8 cellular contexts compared by ENCODE assay signal in the genomic region with DNA sequence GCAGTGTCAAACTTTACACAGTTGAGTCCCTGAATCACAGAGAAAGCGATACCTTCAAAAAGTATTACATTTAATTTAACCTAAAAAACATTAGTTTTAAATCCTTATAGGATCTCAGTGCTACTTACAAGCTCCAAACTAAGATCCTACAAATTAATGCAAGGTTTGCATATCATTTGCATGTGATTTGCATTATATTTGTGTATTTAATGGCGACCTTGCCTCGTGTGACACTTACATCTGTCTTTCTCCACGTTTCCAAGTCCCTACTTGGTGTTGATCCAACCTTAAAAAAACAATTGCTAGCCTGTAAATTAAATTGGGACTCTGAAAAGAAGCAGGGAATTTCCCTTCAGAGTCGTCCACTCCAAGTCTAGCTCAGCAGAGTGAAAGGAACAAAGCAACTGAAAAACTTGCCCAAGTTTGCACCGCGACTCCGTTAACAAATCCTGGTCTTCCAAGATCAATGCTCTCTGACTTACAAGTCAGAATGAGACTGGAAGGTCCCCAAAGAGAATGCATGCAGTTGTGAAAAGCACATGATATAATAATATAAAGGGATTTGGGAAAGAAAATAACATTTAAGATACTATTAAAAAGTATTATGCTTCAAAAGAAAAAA. TPM values are rescaled to one million over a fixed set of nuclear protein-coding genes. Genes with fewer than 3 reads are reported as not detected.
DNase-seq lines count a peak whose midpoint lies in the region; ATAC-seq and TF ChIP-seq lines count a peak whose summit lies in the region.

No MANE protein-coding gene starts in this region.

- H3K27me3 ChIP-seq in mammary epithelial cell (ENCODE audit: insufficient read depth, low read length) = no peaks in the 10 kb centered on the region
- H3K27me3 ChIP-seq in muscle layer of colon (ENCODE audit: control insufficient read depth in 1 of 2, insufficient read depth in 2 of 2, low read length in 2 of 2) = no peaks in the 10 kb centered on the region

- peak overlapping the region; percentile 83 for H3K4me3 Mint-ChIP-seq in stimulated activated naive CD8-positive, alpha-beta T cell treated with anti-CD3 and anti-CD28 coated beads, Interleukin-15, Interleukin-2, amounts not matched to agents 100 ng/mL and 50 ng/mL, for 24 hours

- in situ Hi-C loops in mammary epithelial cell (cut with MboI; ENCODE audit: low sequenced_read_pairs in 2 of 2) = no loop called here

- peak overlapping the region; percentile 35 to 60 (median 52) for H3K4me3 ChIP-seq in mammary epithelial cell (replicated peaks in 1 of 3; ENCODE audit: insufficient read depth in 1 of 3, low read depth in 2 of 3, low read length in 3 of 3)
- H3K4me3 ChIP-seq in muscle layer of colon (ENCODE audit: low read depth in 1 of 2, low read length in 2 of 2) = peak overlapping the region; percentile 63 to 79

- peaks cover 61% of the 10 kb centered on the region for H3K4me1 Mint-ChIP-seq in stimulated activated naive CD8-positive, alpha-beta T cell treated with anti-CD3 and anti-CD28 coated beads, Interleukin-15, Interleukin-2, amounts not matched to agents 100 ng/mL and 50 ng/mL, for 24 hours (ENCODE audit: low read depth)

- no peak for TF ChIP-seq CTCF in mammary epithelial cell (conservative IDR thresholded peaks at IDR 0.05 in 1 of 2, IDR thresholded peaks at IDR 0.05 in 1 of 2; ENCODE audit: extremely low read depth in 1 of 2, insufficient read depth in 1 of 2, low read depth in 1 of 2, low read length in 2 of 2)

- H3K4me1 ChIP-seq in mammary epithelial cell (ENCODE audit: insufficient read depth, low read length) = peaks cover 23% of the 10 kb centered on the region
- H3K4me1 ChIP-seq in muscle layer of colon (ENCODE audit: insufficient read depth, low read length) = peaks cover 35% of the 10 kb centered on the region

- WGBS in mammary epithelial cell (ENCODE audit: low coverage, missing lambda C conversion rate) = 5% methylated on average over 8 of the region's 8 CpGs

- H3K36me3 ChIP-seq in mammary epithelial cell (ENCODE audit: insufficient read depth, low read length) = no peaks in the 10 kb centered on the region
- H3K36me3 ChIP-seq in muscle layer of colon (ENCODE audit: insufficient read depth, low read length) = no peaks in the 10 kb centered on the region

- H3K9me3 Mint-ChIP-seq in stimulated activated naive CD8-positive, alpha-beta T cell treated with anti-CD3 and anti-CD28 coated beads, Interleukin-15, Interleukin-2, amounts not matched to agents 100 ng/mL and 50 ng/mL, for 24 hours = no peaks in the 10 kb centered on the region

- peaks cover 17% of the 10 kb centered on the region for H3K79me2 ChIP-seq in mammary epithelial cell (ENCODE audit: insufficient read depth, low read length)

- no peaks in the 10 kb centered on the region for H4K20me1 ChIP-seq in mammary epithelial cell (ENCODE audit: insufficient read depth, low read length)

- dilution Hi-C loops in mammary epithelial cell (cut with HindIII; ENCODE audit: low sequenced_read_pairs) = loop anchor here (5.0 kb wide), 1 partner anchor 37 kb away; no protein-coding TSS in a partner anchor

- peak overlapping the region; percentile 70 for H2AFZ ChIP-seq in mammary epithelial cell (ENCODE audit: low read depth, low read length)

- H3K27ac ChIP-seq in mammary epithelial cell (ENCODE audit: insufficient read depth, low read depth, low read length) (peak overlapping the region; percentile 23), muscle layer of colon (ENCODE audit: low read depth, low read length) (no peak overlapping the region), substantia nigra (ENCODE audit: low read depth, low read length, poor library complexity, severe bottlenecking) (no peak overlapping the region)

- no peak for ATAC-seq in stimulated activated naive CD8-positive, alpha-beta T cell treated with anti-CD3 and anti-CD28 coated beads, Interleukin-15, Interleukin-2, amounts not matched to agents 100 U/mL and 50 U/mL, for 24 hours

- intact Hi-C loops in mammary epithelial cell (cut with micrococcal nuclease) = loop anchor here (1.0 to 2.0 kb wide), 2 partner anchors 14 to 56 kb away; no protein-coding TSS in a partner anchor

- no peaks in the 10 kb centered on the region for H3K36me3 Mint-ChIP-seq in stimulated activated naive CD8-positive, alpha-beta T cell treated with anti-CD3 and anti-CD28 coated beads, Interleukin-15, Interleukin-2, amounts not matched to agents 100 ng/mL and 50 ng/mL, for 24 hours (ENCODE audit: low read depth)

- H3K9ac ChIP-seq in mammary epithelial cell (ENCODE audit: insufficient read depth, low read length) (no peak overlapping the region), muscle layer of colon (ENCODE audit: low read length) (no peak overlapping the region)

- H3K27me3 Mint-ChIP-seq in stimulated activated naive CD8-positive, alpha-beta T cell treated with anti-CD3 and anti-CD28 coated beads, Interleukin-15, Interleukin-2, amounts not matched to agents 100 ng/mL and 50 ng/mL, for 24 hours = no peaks in the 10 kb centered on the region

- no TSS peak for BruUV-seq in mammary epithelial cell (replicated peaks; lab: Mats Ljungman, UMichigan)

- H3K9me3 ChIP-seq in mammary epithelial cell (replicated peaks; ENCODE audit: insufficient read depth, low read length) (no peaks in the 10 kb centered on the region), muscle layer of colon (ENCODE audit: low read length) (no peaks in the 10 kb centered on the region)

- H3K4me2 ChIP-seq in mammary epithelial cell (ENCODE audit: insufficient read depth, low read depth, low read length) = peak overlapping the region; percentile 84

- H3K27ac Mint-ChIP-seq in stimulated activated naive CD8-positive, alpha-beta T cell treated with anti-CD3 and anti-CD28 coated beads, Interleukin-15, Interleukin-2, amounts not matched to agents 100 ng/mL and 50 ng/mL, for 24 hours = peak overlapping the region; percentile 75

- no peak for DNase-seq in stimulated activated naive CD8-positive, alpha-beta T cell treated with anti-CD3 and anti-CD28 coated beads, Interleukin-15, Interleukin-2, amounts not matched to agents 100 U/mL and 50 U/mL, for 24 hours
- DNase-seq in mammary epithelial cell = no peak
- DNase-seq in substantia nigra (lab: John Stamatoyannopoulos, UW) = no peak
- no peak for DNase-seq in hypothalamus (lab: John Stamatoyannopoulos, UW)
- DNase-seq in NCI-H446 treated with DMSO at 0.1 percent for 48 hours (lab: John Stamatoyannopoulos, UW) = no peak
- DNase-seq in NCI-H2227 treated with DMSO at 0.1 percent for 48 hours (lab: John Stamatoyannopoulos, UW) = no peak

- CTCF ChIA-PET in mammary epithelial cell (lab: Charles Lee; ENCODE audit: low non-redundant PET) = no interaction called here

RNA-seq across cellular contexts. Expression of a gene that starts 0.7 kb away (rescaled TPM):
- total RNA-seq in mammary epithelial cell = 1 to 10 TPM; 2.8 to 5.9 TPM
- 8.8 TPM for polyA plus RNA-seq in mammary epithelial cell
- 14.2 TPM for polyA minus RNA-seq in mammary epithelial cell

RNA-seq across cellular contexts. Expression of a gene that starts 23.8 kb away (rescaled TPM):
- total RNA-seq in mammary epithelial cell = 10 to 100 TPM; 22.5 to 43.2 TPM
- 15.7 TPM for polyA plus RNA-seq in mammary epithelial cell
- 54.0 TPM for polyA minus RNA-seq in mammary epithelial cell

RNA-seq across cellular contexts. Expression of a gene that starts 56.9 kb away (rescaled TPM):
- 10 to 100 TPM; 35.5 to 55.9 TPM for total RNA-seq in mammary epithelial cell
- 59.2 TPM for polyA plus RNA-seq in mammary epithelial cell
- polyA minus RNA-seq in mammary epithelial cell = 141 TPM
